21 cellular contexts compared by ENCODE assay signal in genomic region chr3:60160792-60161175, GRCh38.
"Had no signal": no experiment of that assay in that cellular context is flagged by ENCODE, and none has a peak within 500 bp of the region (broad histone marks: within the 10 kb centered on the region; RNA-seq: fewer than 3 reads in every experiment).

No MANE protein-coding gene starts in this region.

- H3K36me3 Mint-ChIP-seq: naive B cell, type B pancreatic cell had no signal

- H3K9me3 ChIP-seq: neutrophil, psoas muscle, suprapubic skin, thyroid gland had no signal

- H3K4me3 Mint-ChIP-seq: naive B cell, type B pancreatic cell had no signal

- H3K27me3 Mint-ChIP-seq: naive B cell had no signal

- ATAC-seq: esophagus mucosa, left colon, left ventricle myocardium superior, sciatic nerve had no signal

- FAIRE-seq: endometrium, urothelium cell line had no signal

- DNase-seq: effector memory CD4-positive, alpha-beta T cell; head of caudate nucleus; left colon; left ventricle myocardium superior; mesendoderm; naive B cell; psoas muscle; retina; stimulated activated CD4-positive, alpha-beta T cell treated with anti-CD3 and anti-CD28 coated beads, Interleukin-12 subunit alpha, Interleukin-12 subunit beta, amount 100 ng/mL, for 4 hours; stimulated activated naive CD4-positive, alpha-beta T cell; thyroid gland had no signal

- H3K4me3 ChIP-seq: hepatocyte, lung, psoas muscle, skin epidermis, suprapubic skin, thyroid gland had no signal

- H3K36me3 ChIP-seq: neutrophil, suprapubic skin, thyroid gland had no signal

- H3K27me3 ChIP-seq: hepatocyte, neutrophil, suprapubic skin, thyroid gland had no signal

- H3K4me1 ChIP-seq: psoas muscle, suprapubic skin, thyroid gland had no signal

- H3K4me1 Mint-ChIP-seq: naive B cell had no signal

- H3K9me3 Mint-ChIP-seq: naive B cell had no signal

- H3K27ac Mint-ChIP-seq: type B pancreatic cell had no signal
